10 cellular contexts compared by ENCODE assay signal in genomic region chr3:188595890-188596376, GRCh38.
DNase-seq lines count a peak whose midpoint lies in the region; ATAC-seq and TF ChIP-seq lines count a peak whose summit lies in the region.
"Had no signal": no experiment of that assay in that cellular context is flagged by ENCODE, and none has a peak within 500 bp of the region (broad histone marks: within the 10 kb centered on the region; RNA-seq: fewer than 3 reads in every experiment).

No MANE protein-coding gene starts in this region.

- peak in 1 of 2 experiments; percentile 63; a peak in 2 of 4 replicates for TF ChIP-seq EP300 in SK-N-SH (IDR thresholded peaks at IDR 0.05; ENCODE audit: borderline replicate concordance in 1 of 2, low read depth in 1 of 2, low read length in 1 of 2)

- H3K9me2 ChIP-seq in SK-N-SH: no peaks in the 10 kb centered on the region
- no peaks in the 10 kb centered on the region for H3K9me2 ChIP-seq in MM.1S (replicated peaks; ENCODE audit: insufficient read depth, low read length)

- H4K20me1 ChIP-seq in SK-N-SH (ENCODE audit: insufficient read depth) (no peaks in the 10 kb centered on the region), MM.1S (ENCODE audit: insufficient read depth, low read length) (no peaks in the 10 kb centered on the region)

- H3K27me3 ChIP-seq in SK-N-SH (ENCODE audit: insufficient read depth) (no peaks in the 10 kb centered on the region), skeletal muscle satellite cell (ENCODE audit: control insufficient read depth, insufficient read depth, low read length) (no peaks in the 10 kb centered on the region), MM.1S (replicated peaks; ENCODE audit: insufficient read depth, low read length) (no peaks in the 10 kb centered on the region)

- H3K9me3 ChIP-seq in SK-N-SH (no peaks in the 10 kb centered on the region), skeletal muscle satellite cell (replicated peaks; ENCODE audit: low read length) (no peaks in the 10 kb centered on the region), MM.1S (replicated peaks; ENCODE audit: insufficient read depth, low read length) (no peaks in the 10 kb centered on the region)

- H3F3A ChIP-seq in SK-N-SH (replicated peaks; ENCODE audit: insufficient read depth) (peaks cover 24% of the 10 kb centered on the region), MM.1S (ENCODE audit: insufficient read depth, low read length) (no peaks in the 10 kb centered on the region)

- H3K4me1 ChIP-seq in SK-N-SH (ENCODE audit: control insufficient read depth in 1 of 2, insufficient read depth in 2 of 2, low read depth in 1 of 2, low read length in 1 of 2) (peaks cover 0 to 34% of the 10 kb centered on the region in 2 experiments), skeletal muscle satellite cell (ENCODE audit: control insufficient read depth, insufficient read depth, low read length) (peaks cover 50% of the 10 kb centered on the region), MM.1S (ENCODE audit: low read length) (no peaks in the 10 kb centered on the region)

- DNase-seq in HFF-Myc (ENCODE audit: extremely low read depth, low read depth) (peak; percentile 57), SK-N-SH (no peak), fibroblast of pulmonary artery (ENCODE audit: low read depth) (peak; percentile 56), DMS53 (lab: John Stamatoyannopoulos, UW) (no peak), MM.1S (no peak)
- DNase-seq in activated naive CD4-positive, alpha-beta T cell treated with anti-CD3 and anti-CD28 coated beads, Interleukin-2, amount 50 U/mL, for 16 hours: no peak
- DNase-seq: activated CD8-positive, alpha-beta memory T cell treated with anti-CD3 and anti-CD28 coated beads, Interleukin-2, amount 50 U/mL, for 48 hours; NCI-H1417 had no signal

- ATAC-seq in GM18907 (IDR thresholded peaks at IDR 0.05; ENCODE audit: unreplicated experiment): no peak

- CTCF ChIA-PET in SK-N-SH (lab: Yijun Ruan, JAX): no interaction called here

- H3K9ac ChIP-seq in SK-N-SH (peak overlapping the region; percentile 6; the same call in 1 of the 2 replicates), skeletal muscle satellite cell (ENCODE audit: low read depth, low read length) (peak overlapping the region; percentile 73), MM.1S (ENCODE audit: low read length) (no peak overlapping the region)

- H2AFZ ChIP-seq in SK-N-SH (ENCODE audit: low read depth): no peak overlapping the region
- H2AFZ ChIP-seq in MM.1S (ENCODE audit: low read length): no peak overlapping the region

- no peak for TF ChIP-seq RAD21 in SK-N-SH (IDR thresholded peaks at IDR 0.05; ENCODE audit: low read length)

- POLR2A ChIA-PET in SK-N-SH (lab: Yijun Ruan, JAX): no interaction called here

- TF ChIP-seq CTCF in HFF-Myc (IDR thresholded peaks at IDR 0.05; ENCODE audit: low read depth, low read length, missing control alignments): no peak
- TF ChIP-seq CTCF in SK-N-SH (IDR thresholded peaks at IDR 0.05): no peak
- no peak for TF ChIP-seq CTCF in fibroblast of pulmonary artery (IDR thresholded peaks at IDR 0.05; ENCODE audit: low read length, missing control alignments)
- TF ChIP-seq CTCF in MM.1S (IDR thresholded peaks at IDR 0.05; ENCODE audit: low read length): no peak

- 21% methylated on average over 5 of the region's 5 CpGs for WGBS in SK-N-SH (ENCODE audit: low lambda C conversion rate)

- peaks cover 28% of the 10 kb centered on the region for H3K79me2 ChIP-seq in SK-N-SH (ENCODE audit: insufficient read depth)
- no peaks in the 10 kb centered on the region for H3K79me2 ChIP-seq in MM.1S (ENCODE audit: low read length)

- H3K36me3 ChIP-seq in SK-N-SH (replicated peaks in 1 of 2; ENCODE audit: control insufficient read depth in 1 of 2, insufficient read depth in 2 of 2, low read length in 1 of 2): peaks cover 0 to 9% of the 10 kb centered on the region in 2 experiments
- no peaks in the 10 kb centered on the region for H3K36me3 ChIP-seq in skeletal muscle satellite cell (ENCODE audit: insufficient read depth, low read length)
- H3K36me3 ChIP-seq in MM.1S (replicated peaks; ENCODE audit: insufficient read depth, low read length): no peaks in the 10 kb centered on the region

- H3K4me3 ChIP-seq in HFF-Myc (replicated peaks; ENCODE audit: low read depth, low read length) (no peak overlapping the region), SK-N-SH (ENCODE audit: low read depth in 2 of 2, low read length in 1 of 2) (no peak overlapping the region), fibroblast of pulmonary artery (replicated peaks; ENCODE audit: low read depth, low read length) (no peak overlapping the region), skeletal muscle satellite cell (ENCODE audit: low read length) (peak overlapping the region; percentile 30), MM.1S (ENCODE audit: low read length) (no peak overlapping the region)

- H3K27ac ChIP-seq in SK-N-SH (ENCODE audit: low read depth in 2 of 2, low read length in 1 of 2): peak overlapping the region; percentile 80 to 83; a peak in 3 of 4 replicates
- no peak overlapping the region for H3K27ac ChIP-seq in MM.1S (ENCODE audit: low read length)

- H3K4me2 ChIP-seq in SK-N-SH (peak overlapping the region; percentile 38; the same call in 1 of the 2 replicates), skeletal muscle satellite cell (ENCODE audit: low read length) (peak overlapping the region; percentile 66), MM.1S (ENCODE audit: low read depth, low read length) (no peak overlapping the region)

TF ChIP-seq in SK-N-SH, 30 proteins besides CTCF, POLR2A, EP300 and RAD21 (continues in another document):
- TF ChIP-seq PBX3 (IDR thresholded peaks at IDR 0.05) (peak; percentile 63), FOSL2 (IDR thresholded peaks at IDR 0.05; ENCODE audit: borderline replicate concordance, low read depth) (peak; percentile 66; the same call in 1 of the 2 replicates), TCF12 (IDR thresholded peaks at IDR 0.05) (peak; percentile 88), ELF1 (IDR thresholded peaks at IDR 0.05) (no peak), MAX (IDR thresholded peaks at IDR 0.05; ENCODE audit: low read depth) (peak; percentile 31; the same call in 1 of the 2 replicates), YY1 (IDR thresholded peaks at IDR 0.05; ENCODE audit: low read depth) (peak; percentile 64; the same call in 1 of the 2 replicates), GATA2 (CRISPR knock-in tag; IDR thresholded peaks at IDR 0.05) (no peak), USF1 (IDR thresholded peaks at IDR 0.05; ENCODE audit: borderline replicate concordance, low read depth) (no peak), POLR2AphosphoS5 (IDR thresholded peaks at IDR 0.05; ENCODE audit: low read depth, low read length) (peak; percentile 51; the same call in 1 of the 2 replicates), MEF2A (IDR thresholded peaks at IDR 0.05; ENCODE audit: borderline replicate concordance, low read depth) (peak; percentile 59; the same call in 1 of the 2 replicates), TAF1 (IDR thresholded peaks at IDR 0.05; ENCODE audit: borderline replicate concordance, low read depth, low read length) (0 out of 2 replicates have a peak, but pooled peaks have one; percentile 41), IRF3 (IDR thresholded peaks at IDR 0.05; ENCODE audit: low read depth, low read length) (no peak), RFX5 (IDR thresholded peaks at IDR 0.05; ENCODE audit: low read length) (no peak), RXRA (IDR thresholded peaks at IDR 0.05; ENCODE audit: borderline replicate concordance, low read depth) (0 out of 2 replicates have a peak, but pooled peaks have one; percentile 6), NFIC (IDR thresholded peaks at IDR 0.05; ENCODE audit: borderline replicate concordance) (peak; percentile 73; the same call in 1 of the 2 replicates)

Comparison
In these comparisons a context has a peak if more than half of its experiments do, and no peak if none do; other contexts are left out.
1. DNase-seq: peak in HFF-Myc (single experiment) and fibroblast of pulmonary artery (single experiment); none in SK-N-SH (single experiment), activated naive CD4-positive, alpha-beta T cell treated with anti-CD3 and anti-CD28 coated beads, Interleukin-2, amount 50 U/mL, for 16 hours (single experiment), DMS53 (single experiment) and MM.1S (single experiment).